ENCODE assay signal across 8 cellular contexts in genomic region chr2:151826737-151827157, GRCh38. TPM values are rescaled to one million over a fixed set of nuclear protein-coding genes. Genes with fewer than 3 reads are reported as not detected.
A peak's percentile ranks its signal among the peaks of the same experiment; 100 is the strongest.
DNase-seq lines count a peak whose midpoint lies in the region; ATAC-seq, FAIRE-seq and TF ChIP-seq lines count a peak whose summit lies in the region.

No MANE protein-coding gene starts in this region.

- no peak for ATAC-seq in CD4-positive, CD25-positive, alpha-beta regulatory T cell (ENCODE audit: low read depth in 2 of 2)
- ATAC-seq in activated naive CD8-positive, alpha-beta T cell treated with anti-CD3 and anti-CD28 coated beads, Interleukin-2, amount 50 U/mL, for 24 hours: no peak
- ATAC-seq in HepG2: no peak
- ATAC-seq in GM21529 (IDR thresholded peaks at IDR 0.05; ENCODE audit: unreplicated experiment): no peak

- FAIRE-seq in HepG2 (lab: Jason Lieb, UNC): no peak

- TF ChIP-seq EP300 in HepG2 (IDR thresholded peaks at IDR 0.05; ENCODE audit: low read depth in 2 of 2, low read length in 2 of 2) (no peak), HepG2 (CRISPR knock-in tag; IDR thresholded peaks at IDR 0.05; ENCODE audit: borderline replicate concordance) (no peak)

- H3K27ac Mint-ChIP-seq in CD4-positive, CD25-positive, alpha-beta regulatory T cell: peak overlapping the region; percentile 26 to 95 (median 57)
- H3K27ac Mint-ChIP-seq in activated naive CD8-positive, alpha-beta T cell treated with anti-CD3 and anti-CD28 coated beads, Interleukin-2, amount 50 U/mL, for 24 hours: peak overlapping the region; percentile 86

- H3K9me3 Mint-ChIP-seq in CD4-positive, CD25-positive, alpha-beta regulatory T cell: peaks cover 0 to 1% (median 0%) of the 10 kb centered on the region in 7 donors
- H3K9me3 Mint-ChIP-seq in activated naive CD8-positive, alpha-beta T cell treated with anti-CD3 and anti-CD28 coated beads, Interleukin-2, amount 50 U/mL, for 24 hours: no peaks in the 10 kb centered on the region

- no peak overlapping the region for H2AFZ ChIP-seq in HepG2 (ENCODE audit: low read length)

- H3K4me2 ChIP-seq in HepG2 (ENCODE audit: low read depth, low read length): peak overlapping the region; percentile 87

- 18% methylated on average over 6 of the region's 6 CpGs for WGBS in HepG2 (ENCODE audit: low lambda C conversion rate)

- H3K27me3 ChIP-seq in CD4-positive, CD25-positive, alpha-beta regulatory T cell (ENCODE audit: control insufficient read depth, insufficient read depth, low read length): no peaks in the 10 kb centered on the region
- no peaks in the 10 kb centered on the region; a peak in 1 of 5 replicates for H3K27me3 ChIP-seq in HepG2 (ENCODE audit: control insufficient read depth in 1 of 2, insufficient read depth in 2 of 2, low read length in 2 of 2)
- H3K27me3 ChIP-seq in vagina: no peaks in the 10 kb centered on the region

- POLR2A ChIA-PET in HepG2 (lab: Yijun Ruan, JAX): interaction anchor here (0.9 to 3.0 kb wide), 3 partner anchors 14 to 163 kb away, joined by 3 to 8 read pairs (median 3); no protein-coding TSS in a partner anchor

- peak overlapping the region; percentile 95 for H3K4me3 ChIP-seq in CD4-positive, CD25-positive, alpha-beta regulatory T cell (ENCODE audit: low read depth, low read length)
- H3K4me3 ChIP-seq in HepG2 (replicated peaks in 1 of 3; ENCODE audit: insufficient read depth in 1 of 3, low read depth in 2 of 3, low read length in 3 of 3): peak overlapping the region; percentile 94 to 98 (median 95); a peak in 5 of 6 replicates
- H3K4me3 ChIP-seq in vagina: peak overlapping the region; percentile 64 to 95

- H3K27me3 Mint-ChIP-seq in CD4-positive, CD25-positive, alpha-beta regulatory T cell: peaks cover 12% of the 10 kb centered on the region
- H3K27me3 Mint-ChIP-seq in activated naive CD8-positive, alpha-beta T cell treated with anti-CD3 and anti-CD28 coated beads, Interleukin-2, amount 50 U/mL, for 24 hours: peaks cover 2% of the 10 kb centered on the region

- H3K79me2 ChIP-seq in HepG2 (ENCODE audit: insufficient read depth, low read length): peaks cover 64% of the 10 kb centered on the region

- TF ChIP-seq RAD21 in HepG2 (CRISPR knock-in tag; IDR thresholded peaks at IDR 0.05): no peak

- CTCF ChIA-PET in HepG2 (lab: Yijun Ruan, JAX; ENCODE audit: low intra/inter-chr PET ratio, low total read pairs): interaction anchor here (2.0 kb wide), 1 partner anchor 199 kb away, joined by 7 read pairs; no protein-coding TSS in a partner anchor

- H4K20me1 ChIP-seq in HepG2 (ENCODE audit: insufficient read depth, low read length): peaks cover 45% of the 10 kb centered on the region

- in situ Hi-C loops in KBM-7 (cut with MboI; ENCODE audit: low pct_unique_long_range_greater_than_20kb, low sequenced_read_pairs) (no loop called here), HepG2 (cut with HindIII; ENCODE audit: extremely low pct_ligation_motif_present, low pct_unique_long_range_greater_than_20kb) (loop anchor here (10.0 kb wide), 1 partner anchor 888 kb away; the partner anchor contains the start of genes ARL6IP6 and PRPF40A)

- peaks cover 28 to 63% (median 52%) of the 10 kb centered on the region in 4 donors for H3K4me1 Mint-ChIP-seq in CD4-positive, CD25-positive, alpha-beta regulatory T cell
- peaks cover 66% of the 10 kb centered on the region for H3K4me1 Mint-ChIP-seq in activated naive CD8-positive, alpha-beta T cell treated with anti-CD3 and anti-CD28 coated beads, Interleukin-2, amount 50 U/mL, for 24 hours

- H3K36me3 Mint-ChIP-seq in CD4-positive, CD25-positive, alpha-beta regulatory T cell: no peaks in the 10 kb centered on the region
- peaks cover 4% of the 10 kb centered on the region for H3K36me3 Mint-ChIP-seq in activated naive CD8-positive, alpha-beta T cell treated with anti-CD3 and anti-CD28 coated beads, Interleukin-2, amount 50 U/mL, for 24 hours (ENCODE audit: low read depth)

- TF ChIP-seq POLR2A in HepG2 (IDR thresholded peaks at IDR 0.05; ENCODE audit: insufficient read depth in 1 of 2, low read depth in 2 of 2, low read length in 2 of 2) (no peak), vagina (IDR thresholded peaks at IDR 0.05) (no peak)

- no peak overlapping the region for H3K27ac ChIP-seq in CD4-positive, CD25-positive, alpha-beta regulatory T cell (ENCODE audit: insufficient read depth, low read length, poor library complexity, severe bottlenecking)
- H3K27ac ChIP-seq in HepG2 (ENCODE audit: extremely low read length, insufficient read depth, low read length) (peak overlapping the region; percentile 75), vagina (peak overlapping the region; percentile 8)

- peak overlapping the region; percentile 94 for H3K9ac ChIP-seq in HepG2 (ENCODE audit: insufficient read depth, low read depth, low read length)

- no peaks in the 10 kb centered on the region for H3K36me3 ChIP-seq in CD4-positive, CD25-positive, alpha-beta regulatory T cell (ENCODE audit: control insufficient read depth, insufficient read depth, low read length)
- H3K36me3 ChIP-seq in HepG2 (replicated peaks in 1 of 2; ENCODE audit: control insufficient read depth in 1 of 2, insufficient read depth in 2 of 2, low read length in 2 of 2): no peaks in the 10 kb centered on the region
- H3K36me3 ChIP-seq in vagina: no peaks in the 10 kb centered on the region

- BruUV-seq in HepG2 (replicated peaks; lab: Mats Ljungman, UMichigan): TSS peak; percentile 51

- no peak for TF ChIP-seq CTCF in HepG2 (CRISPR knock-in tag; IDR thresholded peaks at IDR 0.05)
- TF ChIP-seq CTCF in vagina (IDR thresholded peaks at IDR 0.05): no peak

- peak in 2 of 3 donors; percentile 8 to 53 for DNase-seq in CD4-positive, CD25-positive, alpha-beta regulatory T cell
- DNase-seq in KBM-7 (peak; percentile 47), HepG2 (ENCODE audit: low spot score) (no peak), vagina (ENCODE audit: extremely low spot score in 2 of 2) (no peak), ureter (ENCODE audit: low spot score) (no peak), NCI-H1930 (lab: John Stamatoyannopoulos, UW) (no peak)
- DNase-seq in activated naive CD8-positive, alpha-beta T cell treated with anti-CD3 and anti-CD28 coated beads, Interleukin-2, amount 50 U/mL, for 24 hours: no peak

- H3K4me3 Mint-ChIP-seq in CD4-positive, CD25-positive, alpha-beta regulatory T cell: peak overlapping the region; percentile 88 to 97 (median 92)
- peak overlapping the region; percentile 97 for H3K4me3 Mint-ChIP-seq in activated naive CD8-positive, alpha-beta T cell treated with anti-CD3 and anti-CD28 coated beads, Interleukin-2, amount 50 U/mL, for 24 hours

- intact Hi-C loops in HepG2 (cut with micrococcal nuclease; ENCODE audit: unreplicated experiment): loop anchor here (1.0 to 5.0 kb wide), 3 partner anchors 7 to 201 kb away; no protein-coding TSS in a partner anchor
- intact Hi-C loops in vagina (cut with DNase I): no loop called here

- peaks cover 50% of the 10 kb centered on the region for H3K4me1 ChIP-seq in CD4-positive, CD25-positive, alpha-beta regulatory T cell (ENCODE audit: control insufficient read depth, insufficient read depth, low read length, poor library complexity, severe bottlenecking)
- H3K4me1 ChIP-seq in HepG2 (ENCODE audit: insufficient read depth, low read length): peaks cover 76% of the 10 kb centered on the region
- peaks cover 54% of the 10 kb centered on the region for H3K4me1 ChIP-seq in vagina

- H3K9me3 ChIP-seq in CD4-positive, CD25-positive, alpha-beta regulatory T cell (ENCODE audit: control insufficient read depth in 2 of 2, low read length in 2 of 2): no peaks in the 10 kb centered on the region
- no peaks in the 10 kb centered on the region for H3K9me3 ChIP-seq in HepG2 (ENCODE audit: low read length)
- no peaks in the 10 kb centered on the region for H3K9me3 ChIP-seq in vagina

TF ChIP-seq in HepG2, 621 proteins besides CTCF, POLR2A, EP300 and RAD21 (continues in another document):
- TF ChIP-seq ZNF513 (CRISPR knock-in tag; conservative IDR thresholded peaks at IDR 0.05) (no peak), NFYC (CRISPR knock-in tag; IDR thresholded peaks at IDR 0.05) (0 out of 2 replicates have a peak, but pooled peaks have one; percentile 9)

RNA-seq across cellular contexts. Expression of gene ARL5A, which starts 1.5 kb away (rescaled TPM):
- total RNA-seq in CD4-positive, CD25-positive, alpha-beta regulatory T cell: 27.3 TPM
- polyA plus RNA-seq in CD4-positive, CD25-positive, alpha-beta regulatory T cell: 10 to 100 TPM; 60.1 to 90.5 (median 71.9) TPM
- total RNA-seq in HepG2 (2016; rRNA removed; fragmentation: Illumina TruSeq; extraction: Trizol): 149 and 170 TPM in 2 replicates
- total RNA-seq in HepG2 (2016; cell fraction: cytosol; rRNA removed; fragmentation: Illumina TruSeq; extraction: Trizol; ENCODE audit: low read depth): 75.4 and 85.0 TPM in 2 replicates
- 144 and 150 TPM in 2 replicates for total RNA-seq in HepG2 (2016; cell fraction: insoluble cytoplasmic fraction; rRNA removed; fragmentation: Illumina TruSeq; extraction: Trizol)
- 220 and 225 TPM in 2 replicates for total RNA-seq in HepG2 (2016; cell fraction: membrane; rRNA removed; fragmentation: Illumina TruSeq; extraction: Trizol)
- 85.9 and 100 TPM in 2 replicates for total RNA-seq in HepG2 (2016; cell fraction: nucleus; rRNA removed; fragmentation: Illumina TruSeq; extraction: Trizol)
- polyA plus RNA-seq in HepG2 (2011; rRNA removed): 34.2 and 47.5 TPM in 2 replicates
- 23.3 and 35.0 TPM in 2 replicates for polyA plus RNA-seq in HepG2 (2011; cell fraction: cytosol; rRNA removed)
- 21.9 and 29.1 TPM in 2 replicates for polyA plus RNA-seq in HepG2 (2011; cell fraction: nucleus; rRNA removed)
- 46.8 and 63.2 TPM in 2 replicates for polyA plus RNA-seq in HepG2 (2012)
- polyA plus RNA-seq in HepG2 (2016; cell fraction: cytosol; fragmentation: Illumina TruSeq; extraction: Trizol; ENCODE audit: low read depth): 49.2 and 53.4 TPM in 2 replicates
- polyA plus RNA-seq in HepG2 (2016; cell fraction: insoluble cytoplasmic fraction; fragmentation: Illumina TruSeq; extraction: Trizol; ENCODE audit: low read depth): 78.6 and 90.5 TPM in 2 replicates
- 89.2 and 108 TPM in 2 replicates for polyA plus RNA-seq in HepG2 (2016; cell fraction: membrane; fragmentation: Illumina TruSeq; extraction: Trizol; ENCODE audit: low read depth)
- polyA plus RNA-seq in HepG2 (2016; cell fraction: nucleus; fragmentation: Illumina TruSeq; extraction: Trizol; ENCODE audit: insufficient read depth, low read depth): 53.8 and 56.7 TPM in 2 replicates
- polyA minus RNA-seq in HepG2 (2011; rRNA and poly(A)+ RNA removed; ENCODE audit: low replicate concordance): 8.7 and 27.5 TPM in 2 replicates
- polyA minus RNA-seq in HepG2 (2011; cell fraction: cytosol; rRNA and poly(A)+ RNA removed): 42.2 and 46.0 TPM in 2 replicates
- 141 and 173 TPM in 2 replicates for polyA minus RNA-seq in HepG2 (2011; cell fraction: nucleus; rRNA and poly(A)+ RNA removed)
- 32.9 TPM for total RNA-seq in vagina
- 39.8 TPM for total RNA-seq in ureter

Comparison
In these comparisons a context has a peak if more than half of its experiments do, and no peak if none do; other contexts are left out.
1. DNase-seq: peak in CD4-positive, CD25-positive, alpha-beta regulatory T cell (2 of 3) and KBM-7 (single experiment); none in activated naive CD8-positive, alpha-beta T cell treated with anti-CD3 and anti-CD28 coated beads, Interleukin-2, amount 50 U/mL, for 24 hours (single experiment), HepG2 (single experiment), vagina (0 of 2), ureter (single experiment) and NCI-H1930 (0 of 2).
2. Peak in every context shown above with its lines, with median percentiles within 50 percentile points of each other: H3K4me3 ChIP-seq.